1 cellular context compared by ENCODE assay signal in genomic region chr10:78255796-78256638, GRCh38.
A peak's percentile ranks its signal among the peaks of the same experiment; 100 is the strongest.
TF ChIP-seq lines count a peak whose summit lies in the region.

No MANE protein-coding gene starts in this region.

TF ChIP-seq in K562, 482 proteins besides CTCF, POLR2A, EP300 and RAD21 (continued from another document and continues in another):
- TF ChIP-seq, protein P1, sequence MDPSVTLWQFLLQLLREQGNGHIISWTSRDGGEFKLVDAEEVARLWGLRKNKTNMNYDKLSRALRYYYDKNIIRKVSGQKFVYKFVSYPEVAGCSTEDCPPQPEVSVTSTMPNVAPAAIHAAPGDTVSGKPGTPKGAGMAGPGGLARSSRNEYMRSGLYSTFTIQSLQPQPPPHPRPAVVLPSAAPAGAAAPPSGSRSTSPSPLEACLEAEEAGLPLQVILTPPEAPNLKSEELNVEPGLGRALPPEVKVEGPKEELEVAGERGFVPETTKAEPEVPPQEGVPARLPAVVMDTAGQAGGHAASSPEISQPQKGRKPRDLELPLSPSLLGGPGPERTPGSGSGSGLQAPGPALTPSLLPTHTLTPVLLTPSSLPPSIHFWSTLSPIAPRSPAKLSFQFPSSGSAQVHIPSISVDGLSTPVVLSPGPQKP (CRISPR knock-in tag; IDR thresholded peaks at IDR 0.05), result no peak
- TF ChIP-seq CLOCK (CRISPR knock-in tag; IDR thresholded peaks at IDR 0.05; ENCODE audit: borderline replicate concordance) (no peak), GATAD2B (IDR thresholded peaks at IDR 0.05; ENCODE audit: borderline replicate concordance) (peak; percentile 60; the same call in 1 of the 2 replicates), MTF1 (CRISPR knock-in tag; IDR thresholded peaks at IDR 0.05; ENCODE audit: borderline replicate concordance) (no peak), SPI1 (IDR thresholded peaks at IDR 0.05; ENCODE audit: borderline replicate concordance, low read depth, low read length) (no peak), POLR3A (IDR thresholded peaks at IDR 0.05; ENCODE audit: borderline replicate concordance, extremely low read depth, insufficient read depth, insufficient read length) (no peak), TFAM (CRISPR knock-in tag; conservative IDR thresholded peaks at IDR 0.05) (no peak), HNRNPUL1 (IDR thresholded peaks at IDR 0.05; ENCODE audit: low read length) (no peak), SMARCE1 (IDR thresholded peaks at IDR 0.05) (peak; percentile 82), CC2D1A (IDR thresholded peaks at IDR 0.05) (no peak), CBX8 (IDR thresholded peaks at IDR 0.05; ENCODE audit: borderline replicate concordance, extremely low read depth, low read depth, low read length, poor library complexity, severe bottlenecking) (no peak), NELFE (IDR thresholded peaks at IDR 0.05; ENCODE audit: insufficient read depth, insufficient read length) (no peak), MIER1 (IDR thresholded peaks at IDR 0.05; ENCODE audit: low read depth) (no peak), ZNF699 (CRISPR knock-in tag; IDR thresholded peaks at IDR 0.05; ENCODE audit: insufficient replicate concordance) (no peak), KLF6 (CRISPR knock-in tag; IDR thresholded peaks at IDR 0.05; ENCODE audit: borderline replicate concordance) (no peak), KDM2B (CRISPR knock-in tag; IDR thresholded peaks at IDR 0.05) (no peak), ZNF354B (CRISPR knock-in tag; IDR thresholded peaks at IDR 0.05) (no peak; the same call in 1 of the 2 replicates), TAF9B (IDR thresholded peaks at IDR 0.05; ENCODE audit: partially characterized antibody) (peak; percentile 73), PURB (CRISPR knock-in tag; IDR thresholded peaks at IDR 0.05; ENCODE audit: low read depth) (no peak), ZC3H8 (IDR thresholded peaks at IDR 0.05) (no peak), ELF1 (tag; IDR thresholded peaks at IDR 0.05) (peak; percentile 85), ZNF41 (CRISPR knock-in tag; conservative IDR thresholded peaks at IDR 0.05) (no peak), DIDO1 (tag; IDR thresholded peaks at IDR 0.05; ENCODE audit: low read depth) (0 out of 2 replicates have a peak, but pooled peaks have one; percentile 12), SAP30 (IDR thresholded peaks at IDR 0.05; ENCODE audit: borderline replicate concordance, insufficient read depth, low read depth, low read length, poor library complexity, severe bottlenecking) (no peak), KLF1 (tag; IDR thresholded peaks at IDR 0.05) (peak; percentile 94), ELF4 (CRISPR knock-in tag; IDR thresholded peaks at IDR 0.05) (0 out of 2 replicates have a peak, but pooled peaks have one; percentile 80), POLR3G (IDR thresholded peaks at IDR 0.05; ENCODE audit: extremely low read depth, insufficient read length, insufficient replicate concordance) (no peak), ZNF79 (CRISPR knock-in tag; IDR thresholded peaks at IDR 0.05; ENCODE audit: low read depth) (no peak), ZNF511 (CRISPR knock-in tag; IDR thresholded peaks at IDR 0.05) (no peak), ARNT (IDR thresholded peaks at IDR 0.05) (peak in 1 of 2 experiments; percentile 48; a peak in 1 of 4 replicates), ILF3 (IDR thresholded peaks at IDR 0.05; ENCODE audit: borderline replicate concordance) (no peak), ZNF589 (CRISPR knock-in tag; IDR thresholded peaks at IDR 0.05; ENCODE audit: low read depth) (peak; percentile 96), HEY1 (CRISPR knock-in tag; IDR thresholded peaks at IDR 0.05; ENCODE audit: borderline replicate concordance) (no peak), ZBTB33 (CRISPR knock-in tag; IDR thresholded peaks at IDR 0.05) (no peak), FOXP1 (CRISPR knock-in tag; IDR thresholded peaks at IDR 0.05) (no peak), ZFP1 (CRISPR knock-in tag; IDR thresholded peaks at IDR 0.05) (no peak), CBX1 (IDR thresholded peaks at IDR 0.05; ENCODE audit: low read depth) (no peak), ZNF282 (CRISPR knock-in tag; IDR thresholded peaks at IDR 0.05) (no peak), JUNB (CRISPR knock-in tag; conservative IDR thresholded peaks at IDR 0.05) (peak; percentile 74), BRF2 (IDR thresholded peaks at IDR 0.05; ENCODE audit: borderline replicate concordance, insufficient read depth, insufficient read length) (no peak), XRCC5 (IDR thresholded peaks at IDR 0.05; ENCODE audit: low read depth, low read length) (no peak), RBM15 (IDR thresholded peaks at IDR 0.05; ENCODE audit: insufficient read depth, low read length) (no peak), RFX1 (IDR thresholded peaks at IDR 0.05) (no peak), ZNF311 (CRISPR knock-in tag; IDR thresholded peaks at IDR 0.05) (no peak), NR1H2 (CRISPR knock-in tag; IDR thresholded peaks at IDR 0.05) (no peak), YY1 (IDR thresholded peaks at IDR 0.05; ENCODE audit: borderline replicate concordance in 1 of 3, control insufficient read depth in 1 of 3, extremely low read depth in 1 of 3, insufficient read depth in 3 of 3, insufficient read length in 1 of 3, insufficient replicate concordance in 2 of 3, low read depth in 1 of 3, low read length in 2 of 3) (no peak)
- TF ChIP-seq, protein P2, sequence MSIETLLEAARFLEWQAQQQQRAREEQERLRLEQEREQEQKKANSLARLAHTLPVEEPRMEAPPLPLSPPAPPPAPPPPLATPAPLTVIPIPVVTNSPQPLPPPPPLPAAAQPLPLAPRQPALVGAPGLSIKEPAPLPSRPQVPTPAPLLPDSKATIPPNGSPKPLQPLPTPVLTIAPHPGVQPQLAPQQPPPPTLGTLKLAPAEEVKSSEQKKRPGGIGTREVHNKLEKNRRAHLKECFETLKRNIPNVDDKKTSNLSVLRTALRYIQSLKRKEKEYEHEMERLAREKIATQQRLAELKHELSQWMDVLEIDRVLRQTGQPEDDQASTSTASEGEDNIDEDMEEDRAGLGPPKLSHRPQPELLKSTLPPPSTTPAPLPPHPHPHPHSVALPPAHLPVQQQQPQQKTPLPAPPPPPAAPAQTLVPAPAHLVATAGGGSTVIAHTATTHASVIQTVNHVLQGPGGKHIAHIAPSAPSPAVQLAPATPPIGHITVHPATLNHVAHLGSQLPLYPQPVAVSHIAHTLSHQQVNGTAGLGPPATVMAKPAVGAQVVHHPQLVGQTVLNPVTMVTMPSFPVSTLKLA (conservative IDR thresholded peaks at IDR 0.05), result peak in 1 of 2 experiments; percentile 61; a peak in 1 of 4 replicates
- TF ChIP-seq, protein P3, sequence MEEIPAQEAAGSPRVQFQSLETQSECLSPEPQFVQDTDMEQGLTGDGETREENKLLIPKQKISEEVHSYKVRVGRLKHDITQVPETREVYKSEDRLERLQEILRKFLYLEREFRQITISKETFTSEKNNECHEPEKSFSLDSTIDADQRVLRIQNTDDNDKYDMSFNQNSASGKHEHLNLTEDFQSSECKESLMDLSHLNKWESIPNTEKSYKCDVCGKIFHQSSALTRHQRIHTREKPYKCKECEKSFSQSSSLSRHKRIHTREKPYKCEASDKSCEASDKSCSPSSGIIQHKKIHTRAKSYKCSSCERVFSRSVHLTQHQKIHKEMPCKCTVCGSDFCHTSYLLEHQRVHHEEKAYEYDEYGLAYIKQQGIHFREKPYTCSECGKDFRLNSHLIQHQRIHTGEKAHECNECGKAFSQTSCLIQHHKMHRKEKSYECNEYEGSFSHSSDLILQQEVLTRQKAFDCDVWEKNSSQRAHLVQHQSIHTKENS (CRISPR knock-in tag; IDR thresholded peaks at IDR 0.05), result no peak
- TF ChIP-seq, protein P4, sequence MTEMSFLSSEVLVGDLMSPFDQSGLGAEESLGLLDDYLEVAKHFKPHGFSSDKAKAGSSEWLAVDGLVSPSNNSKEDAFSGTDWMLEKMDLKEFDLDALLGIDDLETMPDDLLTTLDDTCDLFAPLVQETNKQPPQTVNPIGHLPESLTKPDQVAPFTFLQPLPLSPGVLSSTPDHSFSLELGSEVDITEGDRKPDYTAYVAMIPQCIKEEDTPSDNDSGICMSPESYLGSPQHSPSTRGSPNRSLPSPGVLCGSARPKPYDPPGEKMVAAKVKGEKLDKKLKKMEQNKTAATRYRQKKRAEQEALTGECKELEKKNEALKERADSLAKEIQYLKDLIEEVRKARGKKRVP (CRISPR knock-in tag; IDR thresholded peaks at IDR 0.05), result peak; percentile 94
- TF ChIP-seq, protein P5, sequence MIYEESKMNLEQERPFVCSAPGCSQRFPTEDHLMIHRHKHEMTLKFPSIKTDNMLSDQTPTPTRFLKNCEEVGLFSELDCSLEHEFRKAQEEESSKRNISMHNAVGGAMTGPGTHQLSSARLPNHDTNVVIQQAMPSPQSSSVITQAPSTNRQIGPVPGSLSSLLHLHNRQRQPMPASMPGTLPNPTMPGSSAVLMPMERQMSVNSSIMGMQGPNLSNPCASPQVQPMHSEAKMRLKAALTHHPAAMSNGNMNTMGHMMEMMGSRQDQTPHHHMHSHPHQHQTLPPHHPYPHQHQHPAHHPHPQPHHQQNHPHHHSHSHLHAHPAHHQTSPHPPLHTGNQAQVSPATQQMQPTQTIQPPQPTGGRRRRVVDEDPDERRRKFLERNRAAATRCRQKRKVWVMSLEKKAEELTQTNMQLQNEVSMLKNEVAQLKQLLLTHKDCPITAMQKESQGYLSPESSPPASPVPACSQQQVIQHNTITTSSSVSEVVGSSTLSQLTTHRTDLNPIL (CRISPR knock-in tag; IDR thresholded peaks at IDR 0.05), result 0 out of 2 replicates have a peak, but pooled peaks have one; percentile 52
- TF ChIP-seq, protein P6, sequence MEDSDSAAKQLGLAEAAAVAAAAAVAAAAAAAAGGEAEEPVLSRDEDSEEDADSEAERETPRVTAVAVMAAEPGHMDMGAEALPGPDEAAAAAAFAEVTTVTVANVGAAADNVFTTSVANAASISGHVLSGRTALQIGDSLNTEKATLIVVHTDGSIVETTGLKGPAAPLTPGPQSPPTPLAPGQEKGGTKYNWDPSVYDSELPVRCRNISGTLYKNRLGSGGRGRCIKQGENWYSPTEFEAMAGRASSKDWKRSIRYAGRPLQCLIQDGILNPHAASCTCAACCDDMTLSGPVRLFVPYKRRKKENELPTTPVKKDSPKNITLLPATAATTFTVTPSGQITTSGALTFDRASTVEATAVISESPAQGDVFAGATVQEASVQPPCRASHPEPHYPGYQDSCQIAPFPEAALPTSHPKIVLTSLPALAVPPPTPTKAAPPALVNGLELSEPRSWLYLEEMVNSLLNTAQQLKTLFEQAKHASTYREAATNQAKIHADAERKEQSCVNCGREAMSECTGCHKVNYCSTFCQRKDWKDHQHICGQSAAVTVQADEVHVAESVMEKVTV (CRISPR knock-in tag; IDR thresholded peaks at IDR 0.05), result no peak
- TF ChIP-seq, protein P7, sequence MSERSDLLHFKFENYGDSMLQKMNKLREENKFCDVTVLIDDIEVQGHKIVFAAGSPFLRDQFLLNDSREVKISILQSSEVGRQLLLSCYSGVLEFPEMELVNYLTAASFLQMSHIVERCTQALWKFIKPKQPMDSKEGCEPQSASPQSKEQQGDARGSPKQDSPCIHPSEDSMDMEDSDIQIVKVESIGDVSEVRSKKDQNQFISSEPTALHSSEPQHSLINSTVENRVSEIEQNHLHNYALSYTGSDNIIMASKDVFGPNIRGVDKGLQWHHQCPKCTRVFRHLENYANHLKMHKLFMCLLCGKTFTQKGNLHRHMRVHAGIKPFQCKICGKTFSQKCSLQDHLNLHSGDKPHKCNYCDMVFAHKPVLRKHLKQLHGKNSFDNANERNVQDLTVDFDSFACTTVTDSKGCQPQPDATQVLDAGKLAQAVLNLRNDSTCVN (CRISPR knock-in tag; IDR thresholded peaks at IDR 0.05), result no peak
